9 cellular contexts compared by ENCODE assay signal in the genomic region with DNA sequence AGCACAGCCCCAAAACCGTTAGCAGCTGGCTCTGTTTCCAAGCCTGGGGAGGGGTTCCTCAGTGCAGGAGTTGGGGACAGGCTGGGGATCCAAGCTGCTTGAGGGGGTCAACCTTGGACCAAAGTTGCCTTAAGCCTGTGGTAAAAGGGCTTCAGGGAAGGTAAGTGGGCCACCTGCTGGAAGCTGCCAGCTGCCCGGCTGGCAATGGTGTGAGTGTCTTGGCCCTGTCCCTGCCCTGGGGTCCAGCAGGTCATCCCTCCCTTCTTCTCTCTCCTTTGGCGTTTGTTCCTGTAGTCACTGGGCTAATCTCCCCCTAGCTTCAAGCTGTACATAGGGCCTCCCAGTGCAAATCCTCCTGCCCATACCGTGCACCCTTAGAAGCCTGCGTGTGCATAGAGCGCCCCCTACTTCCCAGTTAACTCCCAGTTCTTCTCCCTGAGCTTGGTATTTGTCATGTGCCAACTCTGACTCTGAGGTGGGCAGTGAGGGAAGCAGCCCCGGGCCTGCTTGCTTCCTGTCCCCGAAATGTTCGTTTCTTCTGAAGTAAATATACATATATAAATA. TPM values are rescaled to one million over a fixed set of nuclear protein-coding genes. Genes with fewer than 3 reads are reported as not detected.
DNase-seq lines count a peak whose midpoint lies in the region; ATAC-seq and TF ChIP-seq lines count a peak whose summit lies in the region.
"Had no signal": no experiment of that assay in that cellular context is flagged by ENCODE, and none has a peak within 500 bp of the region (broad histone marks: within the 10 kb centered on the region; RNA-seq: fewer than 3 reads in every experiment).

No MANE protein-coding gene starts in this region.

- no peak overlapping the region for H3K27ac ChIP-seq in heart left ventricle
- H3K27ac ChIP-seq in dorsolateral prefrontal cortex: peak overlapping the region in 58 of 59 donors; percentile 3 to 100 (median 99)

- no peak for TF ChIP-seq POLR2A in heart left ventricle (IDR thresholded peaks at IDR 0.05)

- H3K27ac Mint-ChIP-seq in osteocyte (ENCODE audit: unreplicated experiment): no peak overlapping the region
- H3K27ac Mint-ChIP-seq in T-cell: no peak overlapping the region
- H3K27ac Mint-ChIP-seq: dendritic cell treated with granulocyte-macrophage colony-stimulating factor and Interleukin-4, amounts not matched to agents 40 ng/mL and 50 ng/mL, for 4 days had no signal

- no peak overlapping the region for H3K4me3 Mint-ChIP-seq in osteocyte (ENCODE audit: unreplicated experiment)
- H3K4me3 Mint-ChIP-seq in T-cell: no peak overlapping the region
- H3K4me3 Mint-ChIP-seq: dendritic cell treated with granulocyte-macrophage colony-stimulating factor and Interleukin-4, amounts not matched to agents 40 ng/mL and 50 ng/mL, for 4 days had no signal

- H3K36me3 ChIP-seq in heart left ventricle (peaks cover 0 to 71% (median 62%) of the 10 kb centered on the region in 9 donors), NT2/D1 (ENCODE audit: insufficient read depth, insufficient read length, low read length) (peaks cover 77% of the 10 kb centered on the region)

- H3K4me1 Mint-ChIP-seq in osteocyte (ENCODE audit: unreplicated experiment): peaks cover 17% of the 10 kb centered on the region
- peaks cover 21 to 31% (median 29%) of the 10 kb centered on the region in 3 donors for H3K4me1 Mint-ChIP-seq in T-cell

- DNase-seq in heart left ventricle (peak in 1 of 5 donors; percentile 56), Right ventricle myocardium superior (no peak), NT2/D1 (ENCODE audit: low read depth, low spot score) (peak; percentile 40), dorsolateral prefrontal cortex (peak in 7 of 10 donors; percentile 63 to 77 (median 73)), osteocyte (ENCODE audit: extremely low spot score, unreplicated experiment) (no peak), T-cell (no peak)
- DNase-seq in stimulated activated naive CD4-positive, alpha-beta T cell treated with Interleukin-2 at 50 U/mL for 16 hours (lab: John Stamatoyannopoulos, UW): no peak

- POLR2A ChIA-PET in T-cell (lab: Charles Lee): no interaction called here

- H3K9me3 Mint-ChIP-seq in osteocyte (ENCODE audit: unreplicated experiment): no peaks in the 10 kb centered on the region
- no peaks in the 10 kb centered on the region for H3K9me3 Mint-ChIP-seq in T-cell
- H3K9me3 Mint-ChIP-seq: dendritic cell treated with granulocyte-macrophage colony-stimulating factor and Interleukin-4, amounts not matched to agents 40 ng/mL and 50 ng/mL, for 4 days had no signal

- intact Hi-C loops in heart left ventricle (cut with DNase I) (no loop called here), Right ventricle myocardium superior (cut with DNase I) (no loop called here), dorsolateral prefrontal cortex (cut with DNase I) (loop anchor here in 1 of 2 donors (1.0 kb wide), 1 partner anchor 39 kb away; no protein-coding TSS in a partner anchor)

- CTCF ChIA-PET in T-cell (lab: Charles Lee): interaction anchor here in 1 of 2 donors (1.0 kb wide), 1 partner anchor 10 kb away, joined by 5 read pairs; no protein-coding TSS in a partner anchor

- ATAC-seq in heart left ventricle (no peak), Right ventricle myocardium superior (ENCODE audit: poor library complexity) (no peak), T-cell (replicated peaks in 1 of 4) (no peak), HG03280 (IDR thresholded peaks at IDR 0.05; ENCODE audit: unreplicated experiment) (no peak)

- peak in 7 of 12 donors; percentile 15 to 40 (median 31) for TF ChIP-seq CTCF in heart left ventricle (IDR thresholded peaks at IDR 0.05)
- peak; percentile 30 to 86 (median 66) for TF ChIP-seq CTCF in dorsolateral prefrontal cortex (IDR thresholded peaks at IDR 0.05 in 54 of 56, conservative IDR thresholded peaks at IDR 0.05 in 2 of 56; ENCODE audit: low read depth in 1 of 56, partially characterized antibody in 56 of 56)
- TF ChIP-seq CTCF in osteocyte (IDR thresholded peaks at IDR 0.05): peak; percentile 52

- no peaks in the 10 kb centered on the region for H3K27me3 ChIP-seq in heart left ventricle
- no peaks in the 10 kb centered on the region for H3K27me3 ChIP-seq in NT2/D1 (ENCODE audit: insufficient read depth, insufficient read length)
- no peaks in the 10 kb centered on the region for H3K27me3 ChIP-seq in dorsolateral prefrontal cortex

- H3K27me3 Mint-ChIP-seq in osteocyte (ENCODE audit: unreplicated experiment) (no peaks in the 10 kb centered on the region), T-cell (no peaks in the 10 kb centered on the region)
- H3K27me3 Mint-ChIP-seq: dendritic cell treated with granulocyte-macrophage colony-stimulating factor and Interleukin-4, amounts not matched to agents 40 ng/mL and 50 ng/mL, for 4 days had no signal

- no peak overlapping the region for H3K4me3 ChIP-seq in heart left ventricle
- no peak overlapping the region for H3K4me3 ChIP-seq in NT2/D1 (ENCODE audit: insufficient read length, low read depth)
- H3K4me3 ChIP-seq in dorsolateral prefrontal cortex: no peak overlapping the region

- H3K9ac ChIP-seq in NT2/D1 (ENCODE audit: insufficient read length, low read depth): no peak overlapping the region

- peaks cover 14% of the 10 kb centered on the region for H3K36me3 Mint-ChIP-seq in osteocyte (ENCODE audit: unreplicated experiment)
- peaks cover 38% of the 10 kb centered on the region for H3K36me3 Mint-ChIP-seq in T-cell

- WGBS in heart left ventricle, 4 donors: 43 to 54% (median 51%) methylated on average over 8 to 9 of the region's 9 CpGs

- H3K9me3 ChIP-seq in heart left ventricle (no peaks in the 10 kb centered on the region), NT2/D1 (ENCODE audit: insufficient read depth, low read length) (no peaks in the 10 kb centered on the region)

- peaks cover under 1 to 14% (median 10%) of the 10 kb centered on the region in 12 donors for H3K4me1 ChIP-seq in heart left ventricle
- H3K4me1 ChIP-seq in NT2/D1 (ENCODE audit: insufficient read depth, insufficient read length): peaks cover 13% of the 10 kb centered on the region

RNA-seq across cellular contexts. Expression of gene TMEM258, which starts 4.4 kb away (rescaled TPM):
- total RNA-seq in heart left ventricle (100 to 1,000 TPM in 7 of 9 donors, 10 to 100 TPM in 2; 48.0 to 129 (median 103) TPM), Right ventricle myocardium superior (123 TPM), dorsolateral prefrontal cortex (100 to 1,000 TPM in 1 of 120 experiments, 10 to 100 TPM in 119; 40.6 to 123 (median 65.5) TPM), osteocyte (137 and 149 TPM in 2 replicates), T-cell (10 to 100 TPM; 68.1 to 96.0 (median 87.8) TPM)
- polyA plus RNA-seq in heart left ventricle: 100 to 1,000 TPM; 119 to 139 TPM

RNA-seq across cellular contexts. Expression of gene FEN1, which starts 4.7 kb away (rescaled TPM):
- total RNA-seq in heart left ventricle: 10 to 100 TPM in 1 of 9 donors, 1 to 10 TPM in 8; 3.9 to 13.7 (median 6.8) TPM
- 10 to 100 TPM in 1 of 2 donors, 1 to 10 TPM in 1; 2.6 to 11.9 TPM for polyA plus RNA-seq in heart left ventricle
- 6.3 TPM for total RNA-seq in Right ventricle myocardium superior
- total RNA-seq in dorsolateral prefrontal cortex: 10 to 100 TPM in 100 of 120 experiments, 1 to 10 TPM in 20; 4.7 to 24.3 (median 13.8) TPM
- 19.5 and 19.8 TPM in 2 replicates for total RNA-seq in osteocyte
- 10 to 100 TPM in 4 of 5 donors, 1 to 10 TPM in 1; 8.5 to 12.6 (median 10.9) TPM for total RNA-seq in T-cell

RNA-seq across cellular contexts. Expression of gene FADS1, which starts 28.8 kb away (rescaled TPM):
- total RNA-seq in heart left ventricle (10 to 100 TPM; 16.9 to 37.6 (median 23.6) TPM), Right ventricle myocardium superior (21.3 TPM), dorsolateral prefrontal cortex (100 to 1,000 TPM in 23 of 120 experiments, 10 to 100 TPM in 97; 47.3 to 195 (median 80.7) TPM), osteocyte (73.1 and 76.0 TPM in 2 replicates), T-cell (1 to 10 TPM; 1.9 to 8.8 (median 2.9) TPM)
- 10 to 100 TPM; 14.3 to 72.6 TPM for polyA plus RNA-seq in heart left ventricle

RNA-seq across cellular contexts. Expression of gene MYRF, which starts 35.6 kb away (rescaled TPM):
- total RNA-seq in heart left ventricle (10 to 100 TPM in 1 of 9 donors, under 1 TPM in 6, not detected in 2; 0.20 to 41.2 (median 0.32) TPM), Right ventricle myocardium superior (0.16 TPM), dorsolateral prefrontal cortex (100 to 1,000 TPM in 87 of 120 experiments, 10 to 100 TPM in 33; 23.0 to 708 (median 141) TPM), osteocyte (0.43 and 0.47 TPM in 2 replicates), T-cell (1 to 10 TPM in 4 of 5 donors, under 1 TPM in 1; 0.95 to 4.9 (median 1.5) TPM)
- under 1 TPM; 0.11 to 0.18 TPM for polyA plus RNA-seq in heart left ventricle

RNA-seq across cellular contexts. Expression of gene FADS2, which starts 40.1 kb away (rescaled TPM):
- 10 to 100 TPM in 8 of 9 donors, 1 to 10 TPM in 1; 2.6 to 38.2 (median 19.2) TPM for total RNA-seq in heart left ventricle
- polyA plus RNA-seq in heart left ventricle: 10 to 100 TPM; 13.8 to 43.6 TPM
- 20.5 TPM for total RNA-seq in Right ventricle myocardium superior
- total RNA-seq in dorsolateral prefrontal cortex: 100 to 1,000 TPM in 112 of 120 experiments, 10 to 100 TPM in 8; 72.8 to 347 (median 162) TPM
- 193 and 207 TPM in 2 replicates for total RNA-seq in osteocyte
- 10 to 100 TPM in 1 of 5 donors, 1 to 10 TPM in 4; 1.9 to 20.9 (median 2.7) TPM for total RNA-seq in T-cell

Comparison
In these comparisons a context has a peak if more than half of its experiments do, and no peak if none do; other contexts are left out.
1. DNase-seq: peak in NT2/D1 (single experiment) and dorsolateral prefrontal cortex (7 of 10); none in Right ventricle myocardium superior (single experiment), osteocyte (single experiment), T-cell (0 of 34) and stimulated activated naive CD4-positive, alpha-beta T cell treated with Interleukin-2 at 50 U/mL for 16 hours (single experiment).
2. H3K27ac ChIP-seq: peak in dorsolateral prefrontal cortex (58 of 59); none in heart left ventricle (0 of 12).
3. Peak in every context shown above with its lines, with median percentiles within 50 percentile points of each other: CTCF ChIP-seq.